ENCODE assay signal across 1 cellular context in the genomic region with DNA sequence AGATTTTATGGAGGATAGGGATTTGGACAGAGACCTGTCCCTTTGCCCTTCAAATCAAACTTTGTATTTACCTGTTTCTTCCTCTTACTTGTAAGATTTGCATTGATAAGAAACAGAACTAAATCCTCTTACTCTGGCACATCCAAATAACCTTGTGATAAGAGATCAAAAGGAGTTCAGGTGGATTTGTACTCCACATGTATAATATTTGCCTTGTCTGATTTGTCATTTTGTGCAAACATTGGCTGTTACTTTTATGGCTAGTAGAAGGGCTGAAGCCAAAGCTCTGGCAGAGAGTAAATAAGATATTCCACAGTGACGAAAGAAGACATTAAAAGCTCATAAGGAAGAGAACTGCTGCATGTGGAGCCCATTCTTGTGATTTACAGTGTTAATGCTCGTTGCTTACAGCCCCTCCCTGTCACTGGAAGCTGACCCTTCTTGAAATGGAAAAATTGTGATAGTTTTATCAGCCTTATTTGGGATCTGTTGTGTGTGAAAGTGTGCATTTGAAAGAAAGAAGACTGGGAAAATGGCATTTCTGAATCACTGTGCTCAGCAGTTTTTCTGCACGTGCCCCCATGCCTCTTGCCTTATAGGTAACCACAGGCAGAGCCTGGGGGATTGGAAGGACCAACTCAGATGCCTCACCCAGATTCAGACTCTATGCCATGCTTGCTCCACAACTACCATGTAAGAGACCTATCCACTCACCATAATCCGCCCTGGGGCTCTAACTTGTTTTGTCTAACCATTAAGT.
TF ChIP-seq lines count a peak whose summit lies in the region.

No MANE protein-coding gene starts in this region.

TF ChIP-seq in HepG2, 621 proteins besides CTCF, POLR2A, EP300 and RAD21 (continued from another document):
- TF ChIP-seq ZNF205 (CRISPR knock-in tag; IDR thresholded peaks at IDR 0.05) (0 out of 2 replicates have a peak, but pooled peaks have one; percentile 38), ZNF350 (CRISPR knock-in tag; IDR thresholded peaks at IDR 0.05; ENCODE audit: borderline replicate concordance, low read depth) (no peak), POGZ (CRISPR knock-in tag; IDR thresholded peaks at IDR 0.05) (no peak), HNRNPL (IDR thresholded peaks at IDR 0.05; ENCODE audit: low read depth, low read length) (no peak), SP140L (CRISPR knock-in tag; IDR thresholded peaks at IDR 0.05; ENCODE audit: borderline replicate concordance) (no peak), NR2F6 (IDR thresholded peaks at IDR 0.05) (peak; percentile 84), NR2F6 (CRISPR knock-in tag; IDR thresholded peaks at IDR 0.05) (peak; percentile 68), TBX3 (IDR thresholded peaks at IDR 0.05; ENCODE audit: borderline replicate concordance) (peak; percentile 74; the same call in 1 of the 2 replicates), TCF7 (IDR thresholded peaks at IDR 0.05; ENCODE audit: low read depth) (peak; percentile 90), HDAC2 (CRISPR knock-in tag; IDR thresholded peaks at IDR 0.05) (peak; percentile 87), MIXL1 (CRISPR knock-in tag; IDR thresholded peaks at IDR 0.05) (peak; percentile 73)
- TF ChIP-seq, protein P1, sequence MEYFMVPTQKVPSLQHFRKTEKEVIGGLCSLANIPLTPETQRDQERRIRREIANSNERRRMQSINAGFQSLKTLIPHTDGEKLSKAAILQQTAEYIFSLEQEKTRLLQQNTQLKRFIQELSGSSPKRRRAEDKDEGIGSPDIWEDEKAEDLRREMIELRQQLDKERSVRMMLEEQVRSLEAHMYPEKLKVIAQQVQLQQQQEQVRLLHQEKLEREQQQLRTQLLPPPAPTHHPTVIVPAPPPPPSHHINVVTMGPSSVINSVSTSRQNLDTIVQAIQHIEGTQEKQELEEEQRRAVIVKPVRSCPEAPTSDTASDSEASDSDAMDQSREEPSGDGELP (IDR thresholded peaks at IDR 0.05; ENCODE audit: borderline replicate concordance, low read depth) = peak; percentile 50; the same call in 1 of the 2 replicates
